10 cellular contexts compared by ENCODE assay signal in the genomic region with DNA sequence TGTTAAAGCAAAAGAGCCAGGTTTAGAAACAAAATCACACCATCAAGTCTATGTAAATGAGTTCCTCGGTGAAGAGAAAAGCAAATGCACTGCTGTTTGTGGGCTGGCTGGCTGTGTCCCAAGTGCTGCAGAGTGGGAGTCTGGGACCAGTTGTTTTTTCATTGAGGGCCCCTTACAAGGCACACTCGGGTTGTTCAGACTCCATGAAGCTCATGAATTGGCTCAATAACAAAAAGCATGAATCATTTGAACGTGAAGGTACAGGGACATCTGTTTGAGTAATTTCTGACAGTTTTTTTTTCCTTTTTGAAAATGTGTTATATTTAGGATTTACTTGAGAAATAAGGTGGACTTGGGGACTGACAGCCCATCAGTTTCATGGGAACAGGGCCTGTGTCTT. TPM values are rescaled to one million over a fixed set of nuclear protein-coding genes. Genes with fewer than 3 reads are reported as not detected.
DNase-seq lines count a peak whose midpoint lies in the region; ATAC-seq and TF ChIP-seq lines count a peak whose summit lies in the region.
"Had no signal": no experiment of that assay in that cellular context is flagged by ENCODE, and none has a peak within 500 bp of the region (broad histone marks: within the 10 kb centered on the region; RNA-seq: fewer than 3 reads in every experiment).

No MANE protein-coding gene starts in this region.

- ATAC-seq in GM21737 (IDR thresholded peaks at IDR 0.05; ENCODE audit: unreplicated experiment) (no peak), GM18519 (IDR thresholded peaks at IDR 0.05; ENCODE audit: low FRiP score, unreplicated experiment) (no peak), HG02852 (IDR thresholded peaks at IDR 0.05; ENCODE audit: unreplicated experiment) (no peak)
- no peak for ATAC-seq in activated CD4-positive, CD25-positive, alpha-beta regulatory T cell treated with anti-CD3 and anti-CD28 coated beads, Interleukin-2, amount 50 U/mL, for 24 hours

- peak overlapping the region in 1 of 2 donors; percentile 37 for H3K27ac ChIP-seq in ovary
- H3K27ac ChIP-seq: HL-60 had no signal

- no peak for TF ChIP-seq EP300 in ovary (IDR thresholded peaks at IDR 0.05)

- intact Hi-C loops in ovary (cut with DNase I): no loop called here

- H3K9me3 ChIP-seq in MG63 (0 out of 2 replicates have a peak, but pooled peaks cover 2% of the 10 kb centered on the region), ovary (no peaks in the 10 kb centered on the region)

- TF ChIP-seq POLR2A in ovary (IDR thresholded peaks at IDR 0.05): no peak

- H3K27me3 ChIP-seq in MG63: no peaks in the 10 kb centered on the region
- H3K27me3 ChIP-seq in ovary: no peaks in the 10 kb centered on the region

- peaks cover 18% of the 10 kb centered on the region for H3K4me1 ChIP-seq in ovary (ENCODE audit: insufficient read depth)

- H3K4me3 ChIP-seq in MG63 (no peak overlapping the region), epithelial cell of esophagus (ENCODE audit: low read length) (no peak overlapping the region), ovary (no peak overlapping the region)

- TF ChIP-seq CTCF in epithelial cell of esophagus (IDR thresholded peaks at IDR 0.05; ENCODE audit: insufficient read depth, low read depth, low read length, missing control alignments) (no peak), ovary (IDR thresholded peaks at IDR 0.05) (no peak)

- H3K36me3 ChIP-seq in MG63: no peaks in the 10 kb centered on the region; the same call in 1 of the 2 replicates
- H3K36me3 ChIP-seq in ovary: no peaks in the 10 kb centered on the region

- DNase-seq in EL (peak; percentile 24), MG63 (peak; percentile 20), epithelial cell of esophagus (ENCODE audit: low read depth) (peak; percentile 33), ovary (peak; percentile 57 to 76 (median 63))
- DNase-seq: activated effector memory CD4-positive, alpha-beta T cell treated with Interleukin-2 at 50 U/mL for 16 hours had no signal

- WGBS in ovary, 3 donors: 2 to 8% (median 8%) methylated on average over 3 of the region's 3 CpGs

RNA-seq across cellular contexts. Expression of a gene that starts 28.0 kb away (rescaled TPM):
- total RNA-seq in MG63 (2014; rRNA removed; shearing (Covaris generic); ENCODE audit: low replicate concordance): 18.3 and 22.8 TPM in 2 replicates
- 100 to 1,000 TPM in 2 of 7 donors, 10 to 100 TPM in 4, 1 to 10 TPM in 1; 10.0 to 115 (median 36.9) TPM for total RNA-seq in ovary
- 10 to 100 TPM; 43.4 to 62.0 TPM for polyA plus RNA-seq in ovary

RNA-seq across cellular contexts. Expression of a gene that starts 56.8 kb away (rescaled TPM):
- 203 and 261 TPM in 2 replicates for total RNA-seq in MG63 (2014; rRNA removed; shearing (Covaris generic); ENCODE audit: low replicate concordance)
- 100 to 1,000 TPM in 2 of 7 donors, 10 to 100 TPM in 5; 65.7 to 116 (median 79.0) TPM for total RNA-seq in ovary
- polyA plus RNA-seq in ovary: 100 to 1,000 TPM in 1 of 2 donors, 10 to 100 TPM in 1; 90.3 to 159 TPM
